8 cellular contexts compared by ENCODE assay signal in the genomic region with DNA sequence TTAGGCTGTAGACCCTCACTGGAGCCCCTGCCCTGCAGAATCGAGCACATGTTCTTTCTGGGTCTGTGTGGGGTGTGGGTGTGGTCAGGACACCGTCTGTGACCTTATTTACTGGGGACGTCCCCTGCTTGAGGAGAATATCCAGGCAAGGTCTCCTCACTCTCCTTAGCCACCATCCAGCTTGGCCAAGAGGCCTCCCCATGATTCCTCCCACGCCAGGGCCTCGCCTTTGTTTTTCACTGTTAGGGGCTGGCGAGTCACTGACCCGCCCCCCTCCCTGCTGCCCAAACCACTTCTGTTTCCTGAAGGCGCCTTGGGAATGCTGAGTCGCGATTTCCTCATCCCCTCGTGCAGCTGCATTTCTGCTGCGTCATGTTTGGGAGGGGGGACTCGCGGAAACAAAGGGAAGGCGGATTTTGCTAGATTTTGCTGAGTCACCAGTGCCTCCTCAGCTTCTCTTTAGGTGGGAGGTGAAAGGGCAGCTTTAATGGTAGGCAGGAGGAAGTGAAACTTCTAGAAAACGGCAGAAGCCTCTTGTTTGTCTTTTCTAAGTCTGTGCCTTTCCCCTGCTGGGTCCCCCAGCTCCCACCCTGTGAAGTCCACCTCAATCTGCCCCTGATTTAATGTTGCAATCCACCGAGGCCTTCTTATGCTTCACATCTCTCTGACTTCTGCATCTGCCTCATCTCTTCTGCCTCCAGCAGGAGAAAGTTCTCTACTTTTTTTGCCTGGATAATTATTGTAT. TPM values are rescaled to one million over a fixed set of nuclear protein-coding genes. Genes with fewer than 3 reads are reported as not detected.
DNase-seq lines count a peak whose midpoint lies in the region; ATAC-seq and TF ChIP-seq lines count a peak whose summit lies in the region.

No MANE protein-coding gene starts in this region.

- BruUV-seq in mammary epithelial cell (replicated peaks; lab: Mats Ljungman, UMichigan), result no TSS peak

- H3K9ac ChIP-seq in DND-41 (ENCODE audit: low read depth, low read length) (no peak overlapping the region), mammary epithelial cell (ENCODE audit: insufficient read depth, low read length) (no peak overlapping the region), iPS-20b (ENCODE audit: low read depth, low read length) (peak overlapping the region; percentile 77; the same call in 1 of the 2 replicates)

- no peaks in the 10 kb centered on the region for H4K20me1 ChIP-seq in DND-41 (ENCODE audit: insufficient read depth, low read length)
- H4K20me1 ChIP-seq in mammary epithelial cell (ENCODE audit: insufficient read depth, low read length), result no peaks in the 10 kb centered on the region

- intact Hi-C loops in mammary epithelial cell (cut with micrococcal nuclease) (no loop called here), sciatic nerve (cut with DNase I) (no loop called here)

- H3K36me3 ChIP-seq in DND-41 (ENCODE audit: insufficient read depth, low read length) (no peaks in the 10 kb centered on the region), mammary epithelial cell (ENCODE audit: insufficient read depth, low read length) (no peaks in the 10 kb centered on the region), iPS-20b (ENCODE audit: insufficient read depth, low read depth, low read length) (no peaks in the 10 kb centered on the region)

- dilution Hi-C loops in mammary epithelial cell (cut with HindIII; ENCODE audit: low sequenced_read_pairs), result no loop called here

- CTCF ChIA-PET in mammary epithelial cell (lab: Charles Lee; ENCODE audit: low non-redundant PET), result no interaction called here

- H3K4me1 ChIP-seq in DND-41 (ENCODE audit: insufficient read depth, low read length) (peaks cover 14% of the 10 kb centered on the region), mammary epithelial cell (ENCODE audit: insufficient read depth, low read length) (peaks cover 32% of the 10 kb centered on the region), iPS-20b (ENCODE audit: insufficient read depth, low read length) (peaks cover 36% of the 10 kb centered on the region)

- H3K27ac ChIP-seq in DND-41 (ENCODE audit: low read length) (no peak overlapping the region), mammary epithelial cell (ENCODE audit: insufficient read depth, low read depth, low read length) (peak overlapping the region; percentile 75), iPS-20b (ENCODE audit: low read length) (peak overlapping the region; percentile 89)

- no peaks in the 10 kb centered on the region for H3K9me3 ChIP-seq in DND-41 (ENCODE audit: insufficient read depth, low read length, severe bottlenecking)
- H3K9me3 ChIP-seq in mammary epithelial cell (replicated peaks; ENCODE audit: insufficient read depth, low read length), result no peaks in the 10 kb centered on the region
- H3K9me3 ChIP-seq in iPS-20b (ENCODE audit: insufficient read depth, low read depth, low read length), result no peaks in the 10 kb centered on the region

- H3K79me2 ChIP-seq in DND-41 (ENCODE audit: insufficient read depth, low read length), result no peaks in the 10 kb centered on the region
- peaks cover 7% of the 10 kb centered on the region for H3K79me2 ChIP-seq in mammary epithelial cell (ENCODE audit: insufficient read depth, low read length)

- ATAC-seq in DND-41 (ENCODE audit: insufficient read depth, low read depth), result peak; percentile 65
- ATAC-seq in GM21423 (IDR thresholded peaks at IDR 0.05; ENCODE audit: unreplicated experiment), result peak; percentile 66
- ATAC-seq in sciatic nerve, result peak; percentile 81
- no peak for ATAC-seq in HG03457 (IDR thresholded peaks at IDR 0.05; ENCODE audit: unreplicated experiment)

- no peaks in the 10 kb centered on the region for H3K27me3 ChIP-seq in DND-41 (ENCODE audit: insufficient read depth, low read length, poor library complexity)
- no peaks in the 10 kb centered on the region for H3K27me3 ChIP-seq in mammary epithelial cell (ENCODE audit: insufficient read depth, low read length)
- peaks cover 4% of the 10 kb centered on the region; the same call in 1 of the 2 replicates for H3K27me3 ChIP-seq in iPS-20b (ENCODE audit: insufficient read depth, low read length)

- H3K4me2 ChIP-seq in DND-41 (ENCODE audit: insufficient read depth, low read length) (no peak overlapping the region), mammary epithelial cell (ENCODE audit: insufficient read depth, low read depth, low read length) (peak overlapping the region; percentile 51)

- WGBS in mammary epithelial cell (ENCODE audit: low coverage, missing lambda C conversion rate), result 12% methylated on average over 16 of the region's 17 CpGs

- H2AFZ ChIP-seq in DND-41 (ENCODE audit: low read depth, low read length) (no peak overlapping the region), mammary epithelial cell (ENCODE audit: low read depth, low read length) (peak overlapping the region; percentile 63)

- TF ChIP-seq CTCF in DND-41 (IDR thresholded peaks at IDR 0.05; ENCODE audit: borderline replicate concordance, extremely low read depth, low read length, poor library complexity, severe bottlenecking) (no peak), mammary epithelial cell (conservative IDR thresholded peaks at IDR 0.05 in 1 of 2, IDR thresholded peaks at IDR 0.05 in 1 of 2; ENCODE audit: extremely low read depth in 1 of 2, insufficient read depth in 1 of 2, low read depth in 1 of 2, low read length in 2 of 2) (no peak)

- no peak overlapping the region for H3K4me3 ChIP-seq in DND-41 (ENCODE audit: low read depth in 1 of 2, low read length in 2 of 2)
- H3K4me3 ChIP-seq in mammary epithelial cell (replicated peaks in 1 of 3; ENCODE audit: insufficient read depth in 1 of 3, low read depth in 2 of 3, low read length in 3 of 3), result no peak overlapping the region
- peak overlapping the region; percentile 14; the same call in 1 of the 2 replicates for H3K4me3 ChIP-seq in iPS-20b (ENCODE audit: low read length)

- in situ Hi-C loops in mammary epithelial cell (cut with MboI; ENCODE audit: low sequenced_read_pairs in 2 of 2), result no loop called here

- DNase-seq in DND-41 (peak; percentile 82), HuH-7.5 (ENCODE audit: low spot score) (peak; percentile 73), SIG-M5 (lab: John Stamatoyannopoulos, UW) (peak; percentile 81), mammary epithelial cell (peak; percentile 97), sciatic nerve (ENCODE audit: low spot score) (peak; percentile 97)

RNA-seq across cellular contexts. Expression of a gene that starts 4.0 kb away (rescaled TPM):
- total RNA-seq in mammary epithelial cell (100 to 1,000 TPM in 1 of 2 donors, 10 to 100 TPM in 1; 14.1 to 217 TPM), sciatic nerve (78.5 TPM)
- polyA plus RNA-seq in mammary epithelial cell, result 9.2 TPM
- polyA minus RNA-seq in mammary epithelial cell, result 12.8 TPM

RNA-seq across cellular contexts. Expression of a gene that starts 23.0 kb away (rescaled TPM):
- 10 to 100 TPM; 12.0 to 72.5 TPM for total RNA-seq in mammary epithelial cell
- polyA plus RNA-seq in mammary epithelial cell, result 91.1 TPM
- 92.6 TPM for polyA minus RNA-seq in mammary epithelial cell
- 23.0 TPM for total RNA-seq in sciatic nerve
